ENCODE assay signal across 22 cellular contexts in the genomic region with DNA sequence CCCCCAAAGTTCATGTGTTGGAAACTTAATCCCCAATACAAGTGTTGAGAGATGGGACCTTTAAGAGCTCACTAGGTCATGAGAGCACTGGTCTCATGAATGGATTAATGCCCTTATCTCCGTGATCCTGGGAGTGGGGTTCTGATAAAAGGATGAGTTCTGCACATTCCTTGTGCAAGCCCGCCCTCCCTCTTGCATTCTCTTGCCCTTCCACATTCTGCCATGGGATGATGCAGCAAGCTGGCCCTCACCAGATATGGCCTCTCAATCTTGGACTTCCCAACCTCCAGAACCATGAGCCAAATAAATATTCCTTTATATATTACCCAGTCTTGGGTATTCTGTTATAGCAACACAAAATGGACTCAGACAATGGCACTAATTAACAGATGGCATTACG. TPM values are rescaled to one million over a fixed set of nuclear protein-coding genes. Genes with fewer than 3 reads are reported as not detected.
DNase-seq lines count a peak whose midpoint lies in the region; ATAC-seq and TF ChIP-seq lines count a peak whose summit lies in the region.
"Had no signal": no experiment of that assay in that cellular context is flagged by ENCODE, and none has a peak within 500 bp of the region (broad histone marks: within the 10 kb centered on the region; RNA-seq: fewer than 3 reads in every experiment).

No MANE protein-coding gene starts in this region.

- H3K9me3 Mint-ChIP-seq in activated CD4-positive, alpha-beta T cell treated with anti-CD3 and anti-CD28 coated beads, Interleukin-2, amount 10 ng/mL, durations not matched to agents 7 days and 5 days, result no peaks in the 10 kb centered on the region
- H3K9me3 Mint-ChIP-seq in glutamatergic neuron (ENCODE audit: unreplicated experiment), result peaks cover 3% of the 10 kb centered on the region
- H3K9me3 Mint-ChIP-seq in activated T-cell treated with anti-CD3 and anti-CD28 coated beads, Interleukin-2, amount 50 U/mL, for 72 hours, result no peaks in the 10 kb centered on the region
- H3K9me3 Mint-ChIP-seq: CD8-positive, alpha-beta T cell had no signal

- H3K27me3 ChIP-seq in osteoblast (ENCODE audit: insufficient read depth, low read length), result no peaks in the 10 kb centered on the region
- H3K27me3 ChIP-seq: BLaER1 treated with 17β-estradiol and CSF1 and Interleukin-3, amounts not matched to agents 10 nM and 100 nM; SJSA1 had no signal

- CTCF ChIA-PET in activated CD4-positive, alpha-beta T cell treated with anti-CD3 and anti-CD28 coated beads, Interleukin-2, amount 10 ng/mL, durations not matched to agents 7 days and 5 days (lab: Charles Lee), result interaction anchor here (1.0 to 1.7 kb wide), 2 partner anchors 9 to 16 kb away, joined by 3 to 5 read pairs; no protein-coding TSS in a partner anchor

- intact Hi-C loops in left cardiac atrium (cut with DNase I), result no loop called here

- peaks cover 46% of the 10 kb centered on the region for H3K36me3 Mint-ChIP-seq in activated CD4-positive, alpha-beta T cell treated with anti-CD3 and anti-CD28 coated beads, Interleukin-2, amount 10 ng/mL, durations not matched to agents 7 days and 5 days (ENCODE audit: low read depth)
- H3K36me3 Mint-ChIP-seq in T-helper 17 cell (ENCODE audit: low read depth) (no peaks in the 10 kb centered on the region), glutamatergic neuron (ENCODE audit: unreplicated experiment) (no peaks in the 10 kb centered on the region)
- H3K36me3 Mint-ChIP-seq in activated T-cell treated with anti-CD3 and anti-CD28 coated beads, Interleukin-2, amount 50 U/mL, for 72 hours (ENCODE audit: insufficient read depth in 2 of 2), result peaks cover 3 to 12% of the 10 kb centered on the region in 2 donors

- peaks cover 44% of the 10 kb centered on the region for H3K4me1 Mint-ChIP-seq in activated CD4-positive, alpha-beta T cell treated with anti-CD3 and anti-CD28 coated beads, Interleukin-2, amount 10 ng/mL, durations not matched to agents 7 days and 5 days
- peaks cover 31% of the 10 kb centered on the region for H3K4me1 Mint-ChIP-seq in T-helper 17 cell
- peaks cover 2% of the 10 kb centered on the region for H3K4me1 Mint-ChIP-seq in glutamatergic neuron (ENCODE audit: low read depth, unreplicated experiment)
- H3K4me1 Mint-ChIP-seq in activated T-cell treated with anti-CD3 and anti-CD28 coated beads, Interleukin-2, amount 50 U/mL, for 72 hours (ENCODE audit: low read depth), result peaks cover 44% of the 10 kb centered on the region

- ATAC-seq in T-helper 17 cell (no peak), left cardiac atrium (no peak)
- ATAC-seq in activated T-cell treated with anti-CD3 and anti-CD28 coated beads, Interleukin-2, amount 50 U/mL, for 72 hours (replicated peaks in 1 of 2), result no peak
- ATAC-seq: CD8-positive, alpha-beta T cell had no signal

- H3K4me3 Mint-ChIP-seq in activated CD4-positive, alpha-beta T cell treated with anti-CD3 and anti-CD28 coated beads, Interleukin-2, amount 10 ng/mL, durations not matched to agents 7 days and 5 days, result no peak overlapping the region
- H3K4me3 Mint-ChIP-seq in T-helper 17 cell (peak overlapping the region; percentile 4), glutamatergic neuron (ENCODE audit: unreplicated experiment) (no peak overlapping the region)
- H3K4me3 Mint-ChIP-seq in activated T-cell treated with anti-CD3 and anti-CD28 coated beads, Interleukin-2, amount 50 U/mL, for 72 hours, result no peak overlapping the region
- H3K4me3 Mint-ChIP-seq: CD8-positive, alpha-beta T cell had no signal

- peaks cover 12% of the 10 kb centered on the region for H3K4me1 ChIP-seq in osteoblast (ENCODE audit: insufficient read depth, low read length)

- no peak overlapping the region for H3K4me3 ChIP-seq in osteoblast (ENCODE audit: insufficient read depth, low read length)
- H3K4me3 ChIP-seq: BLaER1 treated with 17β-estradiol and CSF1 and Interleukin-3, amounts not matched to agents 10 nM and 100 nM; SJSA1 had no signal

- TF ChIP-seq CTCF in glutamatergic neuron (IDR thresholded peaks at IDR 0.05; ENCODE audit: partially characterized antibody, unreplicated experiment) (no peak), osteoblast (IDR thresholded peaks at IDR 0.05; ENCODE audit: extremely low read depth, low read depth, low read length) (no peak)

- H3K27ac ChIP-seq in osteoblast (ENCODE audit: low read depth, low read length), result no peak overlapping the region
- H3K27ac ChIP-seq: 22Rv1; BLaER1 treated with 17β-estradiol and CSF1 and Interleukin-3, amounts not matched to agents 10 nM and 100 nM; KMS-11; SJSA1 had no signal

- H3K27me3 Mint-ChIP-seq in activated CD4-positive, alpha-beta T cell treated with anti-CD3 and anti-CD28 coated beads, Interleukin-2, amount 10 ng/mL, durations not matched to agents 7 days and 5 days, result no peaks in the 10 kb centered on the region
- H3K27me3 Mint-ChIP-seq in T-helper 17 cell (no peaks in the 10 kb centered on the region), glutamatergic neuron (ENCODE audit: unreplicated experiment) (no peaks in the 10 kb centered on the region)
- no peaks in the 10 kb centered on the region for H3K27me3 Mint-ChIP-seq in activated T-cell treated with anti-CD3 and anti-CD28 coated beads, Interleukin-2, amount 50 U/mL, for 72 hours (ENCODE audit: low read depth)

- no peak overlapping the region for H2AFZ ChIP-seq in osteoblast (ENCODE audit: low read length)

- peaks cover 80% of the 10 kb centered on the region for H3K79me2 ChIP-seq in osteoblast (ENCODE audit: insufficient read depth, low read length)

- H3K36me3 ChIP-seq in osteoblast (ENCODE audit: insufficient read depth, low read length), result peaks cover 4% of the 10 kb centered on the region

- no peaks in the 10 kb centered on the region for H3K9me3 ChIP-seq in T-helper 17 cell (ENCODE audit: control insufficient read depth, low read length, poor library complexity, severe bottlenecking)
- H3K9me3 ChIP-seq in osteoblast (ENCODE audit: low read depth, low read length), result no peaks in the 10 kb centered on the region
- H3K9me3 ChIP-seq: SJSA1 had no signal

- H3K4me2 ChIP-seq in osteoblast (ENCODE audit: insufficient read depth, low read length), result no peak overlapping the region
- H3K4me2 ChIP-seq: BLaER1 treated with 17β-estradiol and CSF1 and Interleukin-3, amounts not matched to agents 10 nM and 100 nM; KMS-11 had no signal

- POLR2A ChIA-PET in activated CD4-positive, alpha-beta T cell treated with anti-CD3 and anti-CD28 coated beads, Interleukin-2, amount 10 ng/mL, durations not matched to agents 7 days and 5 days (lab: Charles Lee), result interaction anchor here (0.6 kb wide), 1 partner anchor 12 kb away, joined by 3 read pairs; no protein-coding TSS in a partner anchor

- peak overlapping the region; percentile 19 for H3K27ac Mint-ChIP-seq in activated CD4-positive, alpha-beta T cell treated with anti-CD3 and anti-CD28 coated beads, Interleukin-2, amount 10 ng/mL, durations not matched to agents 7 days and 5 days
- H3K27ac Mint-ChIP-seq in T-helper 17 cell (no peak overlapping the region), glutamatergic neuron (ENCODE audit: unreplicated experiment) (peak overlapping the region; percentile 55)
- H3K27ac Mint-ChIP-seq in activated T-cell treated with anti-CD3 and anti-CD28 coated beads, Interleukin-2, amount 50 U/mL, for 72 hours, result no peak overlapping the region

- peaks cover 33% of the 10 kb centered on the region for H4K20me1 ChIP-seq in osteoblast (ENCODE audit: insufficient read depth, low read length)

- DNase-seq in activated CD4-positive, alpha-beta T cell treated with anti-CD3 and anti-CD28 coated beads, Interleukin-2, amount 10 ng/mL, durations not matched to agents 7 days and 5 days, result no peak
- no peak for DNase-seq in activated CD4-positive, alpha-beta T cell treated with anti-CD3 and anti-CD28 coated beads, Interleukin-2, amount 50 U/mL, for 48 hours
- no peak for DNase-seq in T-helper 17 cell
- no peak for DNase-seq in glutamatergic neuron
- peak; percentile 17 for DNase-seq in osteoblast (ENCODE audit: insufficient read length, low spot score, missing footprints)
- DNase-seq in activated T-cell treated with anti-CD3 and anti-CD28 coated beads, Interleukin-2, amount 50 U/mL, for 72 hours, result no peak
- no peak for DNase-seq in left cardiac atrium
- DNase-seq in SHP77 treated with DMSO at 0.1 percent for 48 hours (lab: John Stamatoyannopoulos, UW), result no peak
- DNase-seq: ACHN; CD8-positive, alpha-beta T cell; DND-41; GOT3; HCEC 1CT; NCI-H1105; NCI-H2029 treated with DMSO at 0.1 percent for 48 hours; NCI-H226; NCI-H510A treated with DMSO at 0.1 percent for 48 hours; NCI-H748 treated with DMSO at 0.1 percent for 48 hours had no signal

RNA-seq across cellular contexts. Expression of a gene that starts 14.1 kb away (rescaled TPM):
- 100 to 1,000 TPM; 151 to 157 TPM for total RNA-seq in activated CD4-positive, alpha-beta T cell treated with anti-CD3 and anti-CD28 coated beads, Interleukin-2, amount 10 ng/mL, durations not matched to agents 7 days and 5 days
- 100 to 1,000 TPM; 166 to 180 TPM for total RNA-seq in T-helper 17 cell
- total RNA-seq in glutamatergic neuron (ENCODE audit: unreplicated experiment), result 143 TPM
- 191 and 215 TPM in 2 replicates for total RNA-seq in osteoblast
- total RNA-seq in activated T-cell treated with anti-CD3 and anti-CD28 coated beads, Interleukin-2, amount 50 U/mL, for 72 hours, result 10 to 100 TPM; 67.4 to 72.3 TPM
- total RNA-seq in left cardiac atrium, result 10 to 100 TPM; 78.7 to 86.6 TPM

Comparison
In these comparisons a context has a peak if more than half of its experiments do, and no peak if none do; other contexts are left out.
1. H3K27ac Mint-ChIP-seq: peak in activated CD4-positive, alpha-beta T cell treated with anti-CD3 and anti-CD28 coated beads, Interleukin-2, amount 10 ng/mL, durations not matched to agents 7 days and 5 days (single experiment) and glutamatergic neuron (single experiment); none in T-helper 17 cell (single experiment) and activated T-cell treated with anti-CD3 and anti-CD28 coated beads, Interleukin-2, amount 50 U/mL, for 72 hours (single experiment).